23 cellular contexts compared by ENCODE assay signal in the genomic region with DNA sequence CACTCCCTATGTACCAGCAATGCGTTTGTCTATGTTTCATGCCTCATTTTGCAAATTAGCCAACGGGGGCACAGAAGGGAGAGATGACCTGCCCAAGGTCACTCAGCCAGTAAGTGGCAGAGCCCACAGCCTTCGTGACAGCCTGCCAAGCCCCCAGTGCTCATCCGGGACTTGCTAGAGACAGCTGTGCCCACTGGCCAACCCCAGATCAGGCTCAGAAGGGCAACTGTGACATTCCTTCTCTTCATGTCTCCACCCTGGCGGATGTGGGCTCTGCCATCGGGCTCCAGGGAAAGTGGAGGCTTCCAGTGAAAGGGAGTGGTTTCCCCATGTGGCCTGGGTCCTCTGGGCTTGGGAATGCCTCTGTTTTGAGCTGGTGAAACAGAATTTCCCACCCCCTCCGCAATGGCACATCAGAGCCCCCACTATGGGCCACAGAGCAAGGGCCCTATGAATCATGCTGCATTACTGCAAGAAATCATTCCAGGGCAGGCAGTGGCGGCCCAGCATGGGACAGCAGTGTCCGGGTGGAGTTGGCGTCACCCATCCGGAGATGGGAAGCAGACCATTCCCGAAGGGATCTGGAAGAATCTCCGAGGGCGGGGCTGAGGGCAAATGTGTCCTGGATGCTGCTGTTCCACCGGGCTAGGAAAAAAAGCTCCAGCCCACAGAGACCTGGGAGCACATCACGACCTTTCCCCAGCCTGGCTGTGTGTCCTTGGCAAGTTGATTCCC. TPM values are rescaled to one million over a fixed set of nuclear protein-coding genes. Genes with fewer than 3 reads are reported as not detected.
"Had no signal": no experiment of that assay in that cellular context is flagged by ENCODE, and none has a peak within 500 bp of the region (broad histone marks: within the 10 kb centered on the region; RNA-seq: fewer than 3 reads in every experiment).

No MANE protein-coding gene starts in this region.

- DNase-seq: activated CD4-positive, alpha-beta T cell treated with anti-CD3 and anti-CD28 coated beads for 4 hours; activated CD8-positive, alpha-beta memory T cell treated with anti-CD3 and anti-CD28 coated beads, Interleukin-2, amount 50 U/mL, for 48 hours; activated CD8-positive, alpha-beta T cell treated with anti-CD3 and anti-CD28 coated beads, Interleukin-2, amount 10 ng/mL, durations not matched to agents 7 days and 5 days; activated gamma-delta T cell; activated naive CD4-positive, alpha-beta T cell treated with anti-CD3 and anti-CD28 coated beads for 36 hours; activated T-cell treated with anti-CD3 and anti-CD28 coated beads, Interleukin-2, amount 50 U/mL, for 24 hours; cerebellar nuclear complex; MG63; MV-4-11; NCI-H1092 treated with DMSO at 0.1 percent for 48 hours; NCI-H1417 treated with DMSO at 0.1 percent for 48 hours; NCI-H1694; NCI-H2029; NCI-H345; NCI-H510A treated with DMSO at 0.1 percent for 48 hours; PC-3; SIG-M5; T-cell; T-helper 2 cell had no signal

- H3K36me3 ChIP-seq: MG63 had no signal

- H3K4me3 Mint-ChIP-seq: activated CD8-positive, alpha-beta T cell treated with anti-CD3 and anti-CD28 coated beads, Interleukin-2, amount 10 ng/mL, durations not matched to agents 7 days and 5 days; activated naive CD4-positive, alpha-beta T cell treated with anti-CD3 and anti-CD28 coated beads for 36 hours; activated naive CD8-positive, alpha-beta T cell; activated T-cell treated with anti-CD3 and anti-CD28 coated beads, Interleukin-2, amount 50 U/mL, for 24 hours; T-cell had no signal

- H3K27ac Mint-ChIP-seq: activated CD8-positive, alpha-beta T cell treated with anti-CD3 and anti-CD28 coated beads, Interleukin-2, amount 10 ng/mL, durations not matched to agents 7 days and 5 days; activated naive CD4-positive, alpha-beta T cell treated with anti-CD3 and anti-CD28 coated beads for 36 hours; activated naive CD8-positive, alpha-beta T cell; activated T-cell treated with anti-CD3 and anti-CD28 coated beads, Interleukin-2, amount 50 U/mL, for 24 hours; T-cell had no signal

- H3K27me3 ChIP-seq: MG63 had no signal

- H3K9ac ChIP-seq: KMS-11 had no signal

- H3K4me2 ChIP-seq: KMS-11 had no signal

- H3K36me3 Mint-ChIP-seq: activated naive CD8-positive, alpha-beta T cell; T-cell had no signal

- ATAC-seq: activated CD4-positive, CD25-positive, alpha-beta regulatory T cell treated with anti-CD3 and anti-CD28 coated beads, Interleukin-2, amount 50 U/mL, for 24 hours; activated CD8-positive, alpha-beta T cell treated with anti-CD3 and anti-CD28 coated beads, Interleukin-2, amount 10 ng/mL, durations not matched to agents 7 days and 5 days; PC-3; T-cell had no signal

- H3K9me3 ChIP-seq: MG63 had no signal

- H3K9me3 Mint-ChIP-seq: activated naive CD4-positive, alpha-beta T cell treated with anti-CD3 and anti-CD28 coated beads for 36 hours; activated T-cell treated with anti-CD3 and anti-CD28 coated beads, Interleukin-2, amount 50 U/mL, for 24 hours; T-cell had no signal

- H3K4me3 ChIP-seq: MG63 had no signal

- H3K27ac ChIP-seq: KMS-11 had no signal

- H3K4me1 Mint-ChIP-seq: T-cell had no signal

RNA-seq across cellular contexts. Expression of a gene that starts 9.1 kb away (rescaled TPM):
- total RNA-seq: activated CD8-positive, alpha-beta T cell treated with anti-CD3 and anti-CD28 coated beads, Interleukin-2, amount 10 ng/mL, durations not matched to agents 7 days and 5 days; activated naive CD4-positive, alpha-beta T cell treated with anti-CD3 and anti-CD28 coated beads for 36 hours; cardiac septum; PC-3 had no signal
